ENCODE assay signal across 8 cellular contexts in the genomic region with DNA sequence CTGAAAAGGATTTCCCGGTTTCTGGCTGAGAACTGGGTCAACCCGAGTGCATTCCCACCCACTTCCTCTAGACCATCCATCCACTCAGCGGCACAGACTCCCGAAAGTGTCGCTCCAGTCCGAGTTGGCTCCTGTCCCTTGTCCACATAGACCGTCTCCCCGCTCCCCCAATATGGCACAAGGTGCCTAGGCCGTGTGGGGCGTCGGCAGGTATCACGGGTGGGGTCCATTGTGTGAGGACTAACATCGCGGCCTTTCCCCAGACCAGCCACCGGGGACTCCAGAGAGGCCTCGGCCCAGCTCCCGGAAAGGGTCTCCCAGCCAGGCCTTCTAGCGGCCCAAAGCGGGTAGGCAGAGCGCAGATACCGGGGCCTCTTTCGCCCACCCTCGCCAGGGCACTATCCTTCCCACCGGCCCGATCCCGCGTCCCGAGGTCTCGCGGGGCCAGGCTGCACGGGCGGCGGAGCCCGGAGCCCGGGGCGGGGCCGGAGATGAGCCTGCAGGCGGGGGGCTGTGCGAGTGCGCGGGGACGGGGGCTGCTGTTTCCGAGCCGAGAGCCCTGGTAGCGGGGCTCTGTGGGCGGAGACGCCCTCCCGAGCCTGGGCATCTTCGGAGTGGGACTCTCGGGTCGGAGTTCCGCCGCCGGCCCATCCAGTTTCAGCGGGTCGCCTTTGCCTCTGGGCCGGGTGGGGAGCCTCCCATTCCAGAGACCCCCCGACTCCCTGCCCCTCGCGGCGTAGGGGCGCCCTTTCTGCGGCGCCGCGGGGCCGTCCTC. TPM values are rescaled to one million over a fixed set of nuclear protein-coding genes. Genes with fewer than 3 reads are reported as not detected.
A peak's percentile ranks its signal among the peaks of the same experiment; 100 is the strongest.
DNase-seq lines count a peak whose midpoint lies in the region; ATAC-seq, FAIRE-seq and TF ChIP-seq lines count a peak whose summit lies in the region.

No MANE protein-coding gene starts in this region.

- H3K9ac ChIP-seq in GM12878 (ENCODE audit: control insufficient read depth, insufficient read depth, low read length), result peak overlapping the region; percentile 78

- no peaks in the 10 kb centered on the region for H3K36me3 ChIP-seq in BJ (ENCODE audit: control insufficient read depth, insufficient read depth, low read length)
- no peaks in the 10 kb centered on the region for H3K36me3 ChIP-seq in GM12878 (ENCODE audit: control insufficient read depth in 2 of 2, insufficient read depth in 2 of 2, low read length in 1 of 2)

- no peak for TF ChIP-seq EP300 in GM12878 (IDR thresholded peaks at IDR 0.05; ENCODE audit: borderline replicate concordance in 1 of 2, control insufficient read depth in 1 of 2, low read depth in 2 of 2, low read length in 2 of 2)

- no peak for FAIRE-seq in GM12878 (lab: Jason Lieb, UNC)

- in situ Hi-C loops in GM12878 (cut with MboI), result no loop called here

- peak; percentile 80 for ATAC-seq in GM19351 (IDR thresholded peaks at IDR 0.05; ENCODE audit: unreplicated experiment)
- peak; percentile 66 to 93 (median 82) for ATAC-seq in T-cell (replicated peaks in 1 of 4)
- peak; percentile 98 for ATAC-seq in GM12878
- no peak for ATAC-seq in HG03196 (IDR thresholded peaks at IDR 0.05; ENCODE audit: unreplicated experiment)

- BruUV-seq in GM12878 (replicated peaks; lab: Mats Ljungman, UMichigan), result TSS peak; percentile 85

- H3K4me2 ChIP-seq in GM12878 (ENCODE audit: control insufficient read depth, insufficient read depth), result peak overlapping the region; percentile 95

- SMC1A ChIA-PET in GM12878 (lab: Charles Lee; ENCODE audit: uncharacterized antibody, unreplicated experiment), result interaction anchor here (1.3 to 1.4 kb wide), 2 partner anchors 8 to 12 kb away, joined by 4 read pairs; no protein-coding TSS in a partner anchor

- peak; percentile 83 for TF ChIP-seq POLR2A in GM12878 (IDR thresholded peaks at IDR 0.05; ENCODE audit: low read depth, low read length)

- POLR2A ChIA-PET in BJ (lab: Charles Lee) (interaction anchor here (0.6 to 1.6 kb wide), 2 partner anchors 19 to 158 kb away, joined by 3 to 6 read pairs; no protein-coding TSS in a partner anchor), T-cell (lab: Charles Lee) (interaction anchor here in 1 of 2 donors (0.7 kb wide), 1 partner anchor 69 kb away, joined by 3 read pairs; no protein-coding TSS in a partner anchor), GM12878 (lab: Charles Lee) (interaction anchor here (0.9 kb wide), 1 partner anchor 20 kb away, joined by 4 read pairs; no protein-coding TSS in a partner anchor)

- RAD21 ChIA-PET in GM12878 (lab: Charles Lee; ENCODE audit: unreplicated experiment), result no interaction called here

- peaks cover 12 to 20% (median 18%) of the 10 kb centered on the region in 3 donors for H3K4me1 Mint-ChIP-seq in T-cell

- peak overlapping the region; percentile 78 to 84 (median 83) for H3K4me3 Mint-ChIP-seq in T-cell

- no peak overlapping the region; the same call in 1 of the 2 replicates for H3K27ac ChIP-seq in GM12878 (ENCODE audit: control insufficient read depth, insufficient read depth)

- no peak for TF ChIP-seq RAD21 in GM12878 (IDR thresholded peaks at IDR 0.05; ENCODE audit: insufficient read depth, low read depth, low read length)

- H4K20me1 ChIP-seq in GM12878 (ENCODE audit: control insufficient read depth, insufficient read depth), result no peaks in the 10 kb centered on the region

- 3% methylated on average over 52 of the region's 67 CpGs for WGBS in GM12878 (ENCODE audit: insufficient coverage, insufficient replicate concordance, low lambda C conversion rate, missing lambda C conversion rate)

- DNase-seq in BJ (ENCODE audit: low read depth) (no peak), MV-4-11 (lab: John Stamatoyannopoulos, UW) (peak; percentile 50), T-cell (peak in 31 of 34 experiments; percentile 13 to 72 (median 47)), GM12878 (ENCODE audit: low read depth, low spot score) (no peak), hypothalamus (lab: John Stamatoyannopoulos, UW) (peak in 48 of 51 donors; percentile 19 to 87 (median 56)), retinal pigment epithelial cell (ENCODE audit: low read depth) (no peak)

- peak overlapping the region; percentile 66 to 86 for H3K27ac Mint-ChIP-seq in T-cell

- peak; percentile 53 for TF ChIP-seq CTCF in BJ (IDR thresholded peaks at IDR 0.05; ENCODE audit: insufficient read depth, low read depth, low read length)
- peak in 1 of 3 experiments; percentile 30; a peak in 1 of 6 replicates for TF ChIP-seq CTCF in GM12878 (IDR thresholded peaks at IDR 0.05 in 2 of 3, conservative IDR thresholded peaks at IDR 0.05 in 1 of 3; ENCODE audit: control insufficient read depth in 2 of 3, extremely low read depth in 1 of 3, insufficient read depth in 1 of 3, low read depth in 3 of 3, low read length in 3 of 3)
- peak; percentile 34 for TF ChIP-seq CTCF in retinal pigment epithelial cell (conservative IDR thresholded peaks at IDR 0.05; ENCODE audit: low read depth, low read length)

- H3K79me2 ChIP-seq in GM12878 (ENCODE audit: control insufficient read depth, insufficient read depth, low read length), result no peaks in the 10 kb centered on the region

- peak overlapping the region; percentile 60 for H3K4me3 ChIP-seq in BJ (ENCODE audit: low read depth, low read length)
- H3K4me3 ChIP-seq in GM12878, result peak overlapping the region; percentile 66
- peak overlapping the region; percentile 58 for H3K4me3 ChIP-seq in retinal pigment epithelial cell (ENCODE audit: low read length)

- H3K27me3 ChIP-seq in BJ (ENCODE audit: control insufficient read depth, insufficient read depth, low read length) (no peaks in the 10 kb centered on the region), GM12878 (replicated peaks in 1 of 2; ENCODE audit: control insufficient read depth in 2 of 2, insufficient read depth in 2 of 2, low read length in 1 of 2) (no peaks in the 10 kb centered on the region)

- no peaks in the 10 kb centered on the region for H3K36me3 Mint-ChIP-seq in T-cell

- H3K9me3 ChIP-seq in GM12878 (replicated peaks; ENCODE audit: control insufficient read depth, insufficient read depth, low read length), result no peaks in the 10 kb centered on the region

- H3K4me1 ChIP-seq in GM12878 (ENCODE audit: control insufficient read depth, insufficient read depth, low read length), result peaks cover 9% of the 10 kb centered on the region; the same call in 1 of the 2 replicates

- peak overlapping the region; percentile 95 for H2AFZ ChIP-seq in GM12878 (ENCODE audit: control insufficient read depth, low read depth, low read length)

- intact Hi-C loops in GM12878 (cut with micrococcal nuclease; ENCODE audit: unreplicated experiment), result no loop called here

- no peaks in the 10 kb centered on the region for H3K9me3 Mint-ChIP-seq in T-cell

- CTCF ChIA-PET in BJ (lab: Yijun Ruan, JAX), result interaction anchor here (0.7 to 1.6 kb wide), 11 partner anchors 10 to 123 kb away, joined by 3 to 5 read pairs (median 3); no protein-coding TSS in a partner anchor
- CTCF ChIA-PET in T-cell (lab: Charles Lee), result interaction anchor here in 1 of 2 donors (1.1 kb wide), 1 partner anchor 339 kb away, joined by 4 read pairs; no protein-coding TSS in a partner anchor
- CTCF ChIA-PET in GM12878 (lab: Yijun Ruan, JAX), result interaction anchor here (1.3 to 2.5 kb wide), 2 partner anchors 12 to 15 kb away, joined by 5 read pairs; no protein-coding TSS in a partner anchor

- peaks cover 3 to 7% of the 10 kb centered on the region in 2 donors for H3K27me3 Mint-ChIP-seq in T-cell

TF ChIP-seq in GM12878, 131 proteins besides CTCF, POLR2A, EP300 and RAD21 (continues in another document):
- peak; percentile 63 for TF ChIP-seq BRCA1 (IDR thresholded peaks at IDR 0.05; ENCODE audit: low read depth, low read length)

RNA-seq across cellular contexts. Expression of gene SERPINH1, which starts 21.1 kb away (rescaled TPM):
- polyA plus RNA-seq in BJ (2011; rRNA removed) (1,158 and 1,604 TPM in 2 replicates), GM12878 (2011; rRNA removed) (8.1 and 19.8 TPM in 2 replicates), GM12878 (2014; fragmentation: Illumina TruSeq; extraction: Trizol) (9.3 and 11.7 TPM in 2 replicates), GM12878 (2014; fragmentation: Nextera tagmentation; extraction: Ambion mirVana) (1 to 10 TPM in 1 of 2 experiments, under 1 TPM in 1; 0.34 to 1.4 TPM), GM12878 (2014; rRNA removed) (15.2 and 17.2 TPM in 2 replicates), GM12878 (2016; fragmentation: Nextera tagmentation; extraction: Ambion mirVana) (10 to 100 TPM; 13.8 to 18.8 TPM)
- polyA minus RNA-seq in BJ (2011; rRNA and poly(A)+ RNA removed), result 433 and 530 TPM in 2 replicates
- total RNA-seq in T-cell (10 to 100 TPM in 3 of 5 donors, 1 to 10 TPM in 2; 5.2 to 16.4 (median 13.9) TPM), GM12878 (2014; rRNA removed) (11.5 and 13.6 TPM in 2 replicates), GM12878 (2014; rRNA removed; fragmentation: Illumina TruSeq; extraction: Trizol) (8.0 and 9.5 TPM in 2 replicates), GM12878 (2021) (17.9 and 18.8 TPM in 2 replicates)
- 69.8 and 79.0 TPM in 2 replicates for total RNA-seq in GM12878 (2013; cell fraction: nucleolus; rRNA removed)
- 4.7 TPM for polyA plus RNA-seq in GM12878 (2011; ENCODE audit: low read depth)
- 19.2 and 26.8 TPM in 2 replicates for polyA plus RNA-seq in GM12878 (2011; cell fraction: cytosol; rRNA removed)
- 35.5 and 37.6 TPM in 2 replicates for polyA plus RNA-seq in GM12878 (2011; cell fraction: nucleus; rRNA removed)
- 14.7 and 24.2 TPM in 2 replicates for polyA plus RNA-seq in GM12878 (2012)
- polyA minus RNA-seq in GM12878 (2011; rRNA and poly(A)+ RNA removed), result 14.8 and 16.9 TPM in 2 replicates
- 11.5 and 13.1 TPM in 2 replicates for polyA minus RNA-seq in GM12878 (2011; cell fraction: cytosol; rRNA and poly(A)+ RNA removed)
- 11.2 and 18.3 TPM in 2 replicates for polyA minus RNA-seq in GM12878 (2011; cell fraction: nucleus; rRNA and poly(A)+ RNA removed)

RNA-seq across cellular contexts. Expression of gene GDPD5, which starts 57.4 kb away (rescaled TPM):
- polyA plus RNA-seq in BJ (2011; rRNA removed) (5.0 and 7.7 TPM in 2 replicates), GM12878 (2011; rRNA removed) (3.5 and 8.0 TPM in 2 replicates), GM12878 (2014; fragmentation: Illumina TruSeq; extraction: Trizol) (2.5 and 7.3 TPM in 2 replicates), GM12878 (2014; fragmentation: Nextera tagmentation; extraction: Ambion mirVana) (under 1 TPM; 0.10 to 0.80 TPM), GM12878 (2014; rRNA removed) (20.2 and 21.9 TPM in 2 replicates), GM12878 (2016; fragmentation: Nextera tagmentation; extraction: Ambion mirVana) (1 to 10 TPM; 1.9 to 4.2 TPM)
- 12.0 and 14.4 TPM in 2 replicates for polyA minus RNA-seq in BJ (2011; rRNA and poly(A)+ RNA removed)
- total RNA-seq in T-cell (10 to 100 TPM; 31.4 to 81.3 (median 70.9) TPM), GM12878 (2014; rRNA removed) (12.3 and 13.7 TPM in 2 replicates), GM12878 (2014; rRNA removed; fragmentation: Illumina TruSeq; extraction: Trizol) (6.2 and 6.3 TPM in 2 replicates), GM12878 (2021) (22.9 and 30.0 TPM in 2 replicates)
- total RNA-seq in GM12878 (2013; cell fraction: nucleolus; rRNA removed), result 50.1 and 57.7 TPM in 2 replicates
- 3.3 TPM for polyA plus RNA-seq in GM12878 (2011; ENCODE audit: low read depth)
- 6.5 and 7.7 TPM in 2 replicates for polyA plus RNA-seq in GM12878 (2011; cell fraction: cytosol; rRNA removed)
- polyA plus RNA-seq in GM12878 (2011; cell fraction: nucleus; rRNA removed), result 76.3 and 76.9 TPM in 2 replicates
- 8.5 and 11.5 TPM in 2 replicates for polyA plus RNA-seq in GM12878 (2012)
- 6.4 and 13.3 TPM in 2 replicates for polyA minus RNA-seq in GM12878 (2011; rRNA and poly(A)+ RNA removed)
- 5.7 and 9.9 TPM in 2 replicates for polyA minus RNA-seq in GM12878 (2011; cell fraction: cytosol; rRNA and poly(A)+ RNA removed)
- polyA minus RNA-seq in GM12878 (2011; cell fraction: nucleus; rRNA and poly(A)+ RNA removed), result 12.2 and 21.5 TPM in 2 replicates

Comparison
In these comparisons a context has a peak if more than half of its experiments do, and no peak if none do; other contexts are left out.
1. DNase-seq: peak in MV-4-11 (single experiment), T-cell (31 of 34) and hypothalamus (48 of 51); none in BJ (single experiment), GM12878 (single experiment) and retinal pigment epithelial cell (single experiment).
2. Peak in every context shown above with its lines, with median percentiles within 50 percentile points of each other: H3K4me3 ChIP-seq.